18 cellular contexts compared by ENCODE assay signal in genomic region chrX:54085666-54086065, GRCh38. TPM values are rescaled to one million over a fixed set of nuclear protein-coding genes. Genes with fewer than 3 reads are reported as not detected.
DNase-seq lines count a peak whose midpoint lies in the region; ATAC-seq and TF ChIP-seq lines count a peak whose summit lies in the region.
"Had no signal": no experiment of that assay in that cellular context is flagged by ENCODE, and none has a peak within 500 bp of the region (broad histone marks: within the 10 kb centered on the region; RNA-seq: fewer than 3 reads in every experiment).

No MANE protein-coding gene starts in this region.

- no peaks in the 10 kb centered on the region for H3K4me1 ChIP-seq in vagina

- no peaks in the 10 kb centered on the region for H3K9me3 Mint-ChIP-seq in HFFc6
- H3K9me3 Mint-ChIP-seq: CD8-positive, alpha-beta T cell had no signal

- no peaks in the 10 kb centered on the region for H3K36me3 ChIP-seq in vagina

- H3K4me3 Mint-ChIP-seq in HFFc6: no peak overlapping the region
- H3K4me3 Mint-ChIP-seq: B cell; CD8-positive, alpha-beta T cell; H9 had no signal

- intact Hi-C loops in vagina (cut with DNase I): no loop called here

- H3K4me3 ChIP-seq in epithelial cell of esophagus (ENCODE audit: low read length): no peak overlapping the region
- H3K4me3 ChIP-seq in vagina: no peak overlapping the region

- no peaks in the 10 kb centered on the region for H3K27me3 Mint-ChIP-seq in HFFc6 (ENCODE audit: insufficient read depth)
- H3K27me3 Mint-ChIP-seq: B cell had no signal

- H3K36me3 Mint-ChIP-seq in HFFc6 (ENCODE audit: low read depth): no peaks in the 10 kb centered on the region; the same call in 1 of the 2 replicates

- H3K27me3 ChIP-seq in vagina: no peaks in the 10 kb centered on the region

- no peaks in the 10 kb centered on the region for H3K9me3 ChIP-seq in vagina

- H3K4me1 Mint-ChIP-seq in HFFc6 (ENCODE audit: low read depth): peaks cover 7% of the 10 kb centered on the region; the same call in 1 of the 2 replicates
- H3K4me1 Mint-ChIP-seq: B cell, H9 had no signal

- ATAC-seq in HG02840 (IDR thresholded peaks at IDR 0.05; ENCODE audit: low FRiP score, unreplicated experiment): no peak
- no peak for ATAC-seq in GM19463 (IDR thresholded peaks at IDR 0.05; ENCODE audit: unreplicated experiment)
- ATAC-seq: CD8-positive, alpha-beta T cell had no signal

- TF ChIP-seq CTCF in HFFc6 (IDR thresholded peaks at IDR 0.05) (no peak), epithelial cell of esophagus (IDR thresholded peaks at IDR 0.05; ENCODE audit: insufficient read depth, low read depth, low read length, missing control alignments) (no peak), vagina (IDR thresholded peaks at IDR 0.05) (no peak)

- peak; percentile 20 for DNase-seq in ELR (ENCODE audit: low read depth)
- DNase-seq in HFFc6: peak; percentile 3
- DNase-seq in RPMI7951 (ENCODE audit: low read depth): peak; percentile 60
- peak; percentile 3 for DNase-seq in epithelial cell of esophagus (ENCODE audit: low read depth)
- DNase-seq in vagina (ENCODE audit: extremely low spot score in 2 of 2): no peak
- DNase-seq: CD8-positive, alpha-beta T cell; COR-L47; DMS153; DMS79 treated with DMSO at 0.1 percent for 48 hours; EL; GDM1; GOT3; H9; IMR-90 had no signal

- no peak overlapping the region for H3K27ac ChIP-seq in vagina
- H3K27ac ChIP-seq: C4-2B had no signal

- peak overlapping the region; percentile 61; the same call in 1 of the 2 replicates for H3K27ac Mint-ChIP-seq in HFFc6
- H3K27ac Mint-ChIP-seq: B cell; CD8-positive, alpha-beta T cell; H9 had no signal

- TF ChIP-seq POLR2A in vagina (IDR thresholded peaks at IDR 0.05): no peak

RNA-seq across cellular contexts. Expression of gene PHF8, which starts 41.4 kb away (rescaled TPM):
- 10 to 100 TPM; 12.1 to 15.2 (median 14.2) TPM for total RNA-seq in HFFc6 (2021; fragmentation: NEBNext Ultra II Directional; extraction: Animal tissue kit (Norgen Biotek cat#: 25700))
- total RNA-seq in RPMI7951 (2014; rRNA removed; shearing (Covaris generic)): 11.5 and 12.5 TPM in 2 replicates
- total RNA-seq in vagina: 33.9 TPM

Comparison
In these comparisons a context has a peak if more than half of its experiments do, and no peak if none do; other contexts are left out.
1. DNase-seq: peak in ELR (single experiment), HFFc6 (single experiment), RPMI7951 (single experiment) and epithelial cell of esophagus (single experiment); none in vagina (0 of 2).